In the genomic region with DNA sequence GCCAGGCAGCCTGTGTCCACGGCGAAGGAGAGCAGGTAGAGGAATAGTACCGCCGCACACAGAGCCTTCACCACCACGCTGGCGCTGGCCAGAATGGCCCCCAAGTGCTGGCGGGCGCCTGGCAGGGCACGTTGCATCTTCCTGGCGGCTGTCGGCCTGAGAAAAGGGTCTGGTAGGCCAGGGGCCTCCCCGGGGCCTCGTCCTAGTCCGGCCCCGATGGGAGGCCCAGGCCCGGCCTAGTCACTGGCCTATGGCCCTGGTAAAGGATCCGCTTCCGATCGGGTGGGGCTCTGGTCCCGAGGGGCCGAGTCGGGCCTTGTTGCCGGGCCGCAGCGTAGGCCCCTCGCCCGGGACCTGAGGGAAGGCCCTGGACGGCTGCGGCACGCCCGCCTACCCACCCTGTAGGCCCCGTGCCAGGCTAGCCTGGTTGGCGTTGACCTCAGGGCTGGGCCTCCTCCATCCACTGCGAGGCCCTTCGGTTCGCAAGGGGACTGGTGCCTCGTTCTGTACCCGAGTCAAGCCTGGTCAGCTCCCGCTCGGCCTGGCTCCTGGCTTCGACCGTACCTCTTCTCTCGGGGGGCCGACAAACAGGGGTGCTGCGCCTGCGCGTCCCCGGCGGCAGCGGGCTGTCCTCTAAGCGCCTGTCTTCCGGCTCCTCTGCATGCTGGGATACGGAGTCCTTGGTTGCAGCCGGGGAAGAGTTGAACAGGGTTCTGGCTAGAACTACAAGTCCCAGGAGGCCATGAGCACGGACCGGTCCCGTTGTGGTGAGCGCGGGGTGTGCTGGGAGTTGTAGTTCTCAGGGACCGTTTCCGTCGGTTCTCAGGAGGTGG, we compare ENCODE assay signal across 8 cellular contexts. TPM values are rescaled to one million over a fixed set of nuclear protein-coding genes. Genes with fewer than 3 reads are reported as not detected.
DNase-seq lines count a peak whose midpoint lies in the region; ATAC-seq and TF ChIP-seq lines count a peak whose summit lies in the region.

A gene with protein sequence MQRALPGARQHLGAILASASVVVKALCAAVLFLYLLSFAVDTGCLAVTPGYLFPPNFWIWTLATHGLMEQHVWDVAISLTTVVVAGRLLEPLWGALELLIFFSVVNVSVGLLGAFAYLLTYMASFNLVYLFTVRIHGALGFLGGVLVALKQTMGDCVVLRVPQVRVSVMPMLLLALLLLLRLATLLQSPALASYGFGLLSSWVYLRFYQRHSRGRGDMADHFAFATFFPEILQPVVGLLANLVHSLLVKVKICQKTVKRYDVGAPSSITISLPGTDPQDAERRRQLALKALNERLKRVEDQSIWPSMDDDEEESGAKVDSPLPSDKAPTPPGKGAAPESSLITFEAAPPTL (minus strand): TSS at position 595 of the 833 bp plus-strand sequence. CDS start 458 bp downstream, at position 137.

- peak within 1 kb of the TSS; percentile 81 for H3K27ac ChIP-seq in colonic mucosa

- no peaks in the 10 kb centered on the region for H3K9me3 Mint-ChIP-seq in activated CD4-positive, alpha-beta T cell treated with anti-CD3 and anti-CD28 coated beads, Interleukin-2, amount 10 ng/mL, durations not matched to agents 24 days and 14 days

- peak within 1 kb of the TSS; percentile 76 for H3K4me3 ChIP-seq in BJ (ENCODE audit: low read depth, low read length)
- H3K4me3 ChIP-seq in colonic mucosa, result peak within 1 kb of the TSS; percentile 89

- POLR2A ChIA-PET in BJ (lab: Charles Lee), result interaction anchor here (0.5 to 0.6 kb wide), 2 partner anchors 22 to 207 kb away, joined by 4 to 5 read pairs; no protein-coding TSS in a partner anchor

- intact Hi-C loops in activated CD4-positive, alpha-beta T cell treated with anti-CD3 and anti-CD28 coated beads, Interleukin-2, amount 10 ng/mL, durations not matched to agents 24 days and 14 days (cut with micrococcal nuclease), result loop anchor here (1.0 to 5.0 kb wide), 4 partner anchors 8 to 1028 kb away; a partner anchor contains a TSS
- intact Hi-C loops in colonic mucosa (cut with DNase I), result no loop called here

- H3K27ac Mint-ChIP-seq in activated CD4-positive, alpha-beta T cell treated with anti-CD3 and anti-CD28 coated beads, Interleukin-2, amount 10 ng/mL, durations not matched to agents 24 days and 14 days, result peak within 1 kb of the TSS; percentile 95

- peaks cover 32% of the 10 kb centered on the region for H3K36me3 Mint-ChIP-seq in activated CD4-positive, alpha-beta T cell treated with anti-CD3 and anti-CD28 coated beads, Interleukin-2, amount 10 ng/mL, durations not matched to agents 24 days and 14 days (ENCODE audit: low read depth)

- TF ChIP-seq CTCF in BJ (IDR thresholded peaks at IDR 0.05; ENCODE audit: insufficient read depth, low read depth, low read length) (no peak), colonic mucosa (IDR thresholded peaks at IDR 0.05) (no peak)

- CTCF ChIA-PET in BJ (lab: Yijun Ruan, JAX), result no interaction called here

- H3K4me3 Mint-ChIP-seq in activated CD4-positive, alpha-beta T cell treated with anti-CD3 and anti-CD28 coated beads, Interleukin-2, amount 10 ng/mL, durations not matched to agents 24 days and 14 days, result peak within 1 kb of the TSS; percentile 98

- ATAC-seq in GM19324 (IDR thresholded peaks at IDR 0.05; ENCODE audit: low FRiP score, unreplicated experiment) (peak; percentile 97), HG03469 (IDR thresholded peaks at IDR 0.05; ENCODE audit: unreplicated experiment) (peak; percentile 92)

- H3K27me3 ChIP-seq in BJ (ENCODE audit: control insufficient read depth, insufficient read depth, low read length) (no peaks in the 10 kb centered on the region), colonic mucosa (no peaks in the 10 kb centered on the region)

- peaks cover 23% of the 10 kb centered on the region for H3K4me1 ChIP-seq in colonic mucosa

- no peaks in the 10 kb centered on the region for H3K9me3 ChIP-seq in colonic mucosa

- peak; percentile 98 for DNase-seq in BJ (ENCODE audit: low read depth)
- DNase-seq in NCI-H526 treated with DMSO at 0.1 percent for 48 hours (lab: John Stamatoyannopoulos, UW), result peak; percentile 98
- DNase-seq in activated CD4-positive, alpha-beta T cell treated with anti-CD3 and anti-CD28 coated beads, Interleukin-2, amount 10 ng/mL, durations not matched to agents 24 days and 14 days, result peak; percentile 98
- peak; percentile 99 for DNase-seq in colonic mucosa
- DNase-seq in kidney tubule cell (ENCODE audit: low spot score), result peak; percentile 99
- DNase-seq in stimulated activated CD4-positive, alpha-beta T cell treated with anti-CD3 and anti-CD28 coated beads, Interleukin-1b, Interleukin-23, amount 100 ng/mL, for 24 hours (ENCODE audit: low read depth in 4 of 4, low spot score in 1 of 4), result peak; percentile 86 to 92 (median 90)

- H3K27me3 Mint-ChIP-seq in activated CD4-positive, alpha-beta T cell treated with anti-CD3 and anti-CD28 coated beads, Interleukin-2, amount 10 ng/mL, durations not matched to agents 24 days and 14 days, result no peaks in the 10 kb centered on the region

- peak within 1 kb of the TSS; percentile 89 to 93 for H3K9ac ChIP-seq in colonic mucosa (ENCODE audit: low read depth in 2 of 2, low read length in 2 of 2)

- peaks cover 35% of the 10 kb centered on the region for H3K4me1 Mint-ChIP-seq in activated CD4-positive, alpha-beta T cell treated with anti-CD3 and anti-CD28 coated beads, Interleukin-2, amount 10 ng/mL, durations not matched to agents 24 days and 14 days

- H3K36me3 ChIP-seq in BJ (ENCODE audit: control insufficient read depth, insufficient read depth, low read length) (peaks cover 16% of the 10 kb centered on the region), colonic mucosa (peaks cover 8% of the 10 kb centered on the region)

RNA-seq across cellular contexts. Expression of the gene that starts here (rescaled TPM):
- 47.0 and 75.4 TPM in 2 replicates for polyA plus RNA-seq in BJ (2011; rRNA removed)
- 39.3 and 64.8 TPM in 2 replicates for polyA minus RNA-seq in BJ (2011; rRNA and poly(A)+ RNA removed)
- 20.3 and 20.5 TPM in 2 replicates for total RNA-seq in activated CD4-positive, alpha-beta T cell treated with anti-CD3 and anti-CD28 coated beads, Interleukin-2, amount 10 ng/mL, durations not matched to agents 24 days and 14 days
- 10 to 100 TPM; 42.1 to 45.0 TPM for total RNA-seq in colonic mucosa

Comparison
In these comparisons a context has a peak if more than half of its experiments do, and no peak if none do; other contexts are left out.
1. Peak in every context shown above with its lines: DNase-seq, ATAC-seq, H3K4me3 ChIP-seq and H3K27ac ChIP-seq.